15 cellular contexts compared by ENCODE assay signal in the genomic region with DNA sequence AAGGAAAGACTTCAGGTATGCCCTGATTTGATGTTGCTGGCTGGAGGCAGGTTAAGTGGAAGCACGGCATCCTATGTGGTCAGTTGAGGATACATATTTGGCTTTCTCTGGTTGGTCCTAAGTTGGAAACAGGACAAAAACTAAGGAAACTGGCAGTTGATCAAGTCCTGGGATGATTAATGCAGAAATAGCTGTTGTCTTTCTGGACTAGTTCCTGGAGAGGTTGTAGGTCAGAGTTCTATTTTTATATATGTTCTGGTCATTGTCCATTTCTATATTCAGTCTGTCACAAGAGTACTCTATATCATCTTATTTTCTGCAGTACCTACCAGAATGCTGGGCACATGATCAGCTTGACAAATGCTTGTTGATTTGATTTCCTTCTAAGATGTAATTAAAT. TPM values are rescaled to one million over a fixed set of nuclear protein-coding genes. Genes with fewer than 3 reads are reported as not detected.
A peak's percentile ranks its signal among the peaks of the same experiment; 100 is the strongest.
DNase-seq lines count a peak whose midpoint lies in the region; TF ChIP-seq lines count a peak whose summit lies in the region.
"Had no signal": no experiment of that assay in that cellular context is flagged by ENCODE, and none has a peak within 500 bp of the region (broad histone marks: within the 10 kb centered on the region; RNA-seq: fewer than 3 reads in every experiment).

No MANE protein-coding gene starts in this region.

- H3K36me3 Mint-ChIP-seq in type B pancreatic cell = no peaks in the 10 kb centered on the region
- no peaks in the 10 kb centered on the region for H3K36me3 Mint-ChIP-seq in activated naive CD8-positive, alpha-beta T cell treated with anti-CD3 and anti-CD28 coated beads for 36 hours
- H3K36me3 Mint-ChIP-seq: activated CD4-positive, alpha-beta memory T cell treated with anti-CD3 and anti-CD28 coated beads for 36 hours had no signal

- H3K27ac Mint-ChIP-seq in type B pancreatic cell = no peak overlapping the region
- H3K27ac Mint-ChIP-seq in activated naive CD8-positive, alpha-beta T cell treated with anti-CD3 and anti-CD28 coated beads for 36 hours = no peak overlapping the region
- H3K27ac Mint-ChIP-seq: activated CD4-positive, alpha-beta memory T cell treated with anti-CD3 and anti-CD28 coated beads for 36 hours had no signal

- H3K4me3 Mint-ChIP-seq in type B pancreatic cell = no peak overlapping the region
- H3K4me3 Mint-ChIP-seq in activated naive CD8-positive, alpha-beta T cell treated with anti-CD3 and anti-CD28 coated beads for 36 hours = no peak overlapping the region
- H3K4me3 Mint-ChIP-seq: activated CD4-positive, alpha-beta memory T cell treated with anti-CD3 and anti-CD28 coated beads for 36 hours had no signal

- no peaks in the 10 kb centered on the region for H3K36me3 ChIP-seq in adipocyte (ENCODE audit: control insufficient read depth, insufficient read depth, low read length, severe bottlenecking)
- H3K36me3 ChIP-seq: adrenal gland had no signal

- H3K4me1 Mint-ChIP-seq in type B pancreatic cell (ENCODE audit: unreplicated experiment) = peaks cover 6% of the 10 kb centered on the region
- H3K4me1 Mint-ChIP-seq in activated naive CD8-positive, alpha-beta T cell treated with anti-CD3 and anti-CD28 coated beads for 36 hours = peaks cover 10% of the 10 kb centered on the region

- H3K9me3 Mint-ChIP-seq in type B pancreatic cell = no peaks in the 10 kb centered on the region
- H3K9me3 Mint-ChIP-seq in activated naive CD8-positive, alpha-beta T cell treated with anti-CD3 and anti-CD28 coated beads for 36 hours = peaks cover 4% of the 10 kb centered on the region
- H3K9me3 Mint-ChIP-seq: activated CD4-positive, alpha-beta memory T cell treated with anti-CD3 and anti-CD28 coated beads for 36 hours had no signal

- H3K4me3 ChIP-seq in adipocyte (ENCODE audit: low read length) (no peak overlapping the region), fibroblast of villous mesenchyme (ENCODE audit: low read depth, low read length) (no peak overlapping the region)
- H3K4me3 ChIP-seq: adrenal gland, SK-N-MC had no signal

- H3K27me3 Mint-ChIP-seq in type B pancreatic cell = peaks cover 4% of the 10 kb centered on the region
- no peaks in the 10 kb centered on the region for H3K27me3 Mint-ChIP-seq in activated naive CD8-positive, alpha-beta T cell treated with anti-CD3 and anti-CD28 coated beads for 36 hours
- H3K27me3 Mint-ChIP-seq: activated CD4-positive, alpha-beta memory T cell treated with anti-CD3 and anti-CD28 coated beads for 36 hours had no signal

- peaks cover 38% of the 10 kb centered on the region for H3K4me1 ChIP-seq in adipocyte (ENCODE audit: control insufficient read depth, insufficient read depth, low read length)
- H3K4me1 ChIP-seq: foreskin keratinocyte had no signal

- H3K9me3 ChIP-seq in adipocyte (ENCODE audit: control insufficient read depth, low read length) = no peaks in the 10 kb centered on the region
- H3K9me3 ChIP-seq: adrenal gland had no signal

- TF ChIP-seq CTCF in fibroblast of villous mesenchyme (IDR thresholded peaks at IDR 0.05; ENCODE audit: insufficient read depth, low read depth, low read length) (no peak), type B pancreatic cell (conservative IDR thresholded peaks at IDR 0.05) (no peak)

- DNase-seq in GM04504 (ENCODE audit: low read depth) (peak; percentile 42), adipocyte (ENCODE audit: low read depth) (peak; percentile 69), fibroblast of villous mesenchyme (ENCODE audit: low read depth) (peak; percentile 42), renal cortical epithelial cell (ENCODE audit: low read depth) (peak; percentile 35), type B pancreatic cell (ENCODE audit: extremely low spot score, unreplicated experiment) (no peak), GDM1 (lab: John Stamatoyannopoulos, UW) (no peak)
- no peak for DNase-seq in activated naive CD8-positive, alpha-beta T cell treated with anti-CD3 and anti-CD28 coated beads for 36 hours
- DNase-seq: activated CD4-positive, alpha-beta memory T cell treated with anti-CD3 and anti-CD28 coated beads for 36 hours; foreskin keratinocyte; KG1; NCI-H1417; NCI-H226; occipital lobe had no signal

- peak overlapping the region; percentile 66 for H3K9ac ChIP-seq in adipocyte (ENCODE audit: low read length)

- H3K27me3 ChIP-seq in adipocyte (replicated peaks; ENCODE audit: control insufficient read depth, insufficient read depth, low read length) = no peaks in the 10 kb centered on the region
- H3K27me3 ChIP-seq: adrenal gland, foreskin keratinocyte had no signal

RNA-seq across cellular contexts. Expression of gene SLC35F5, which starts 4.0 kb away (rescaled TPM):
- total RNA-seq in fibroblast of villous mesenchyme = 186 and 312 TPM in 2 replicates
- total RNA-seq in renal cortical epithelial cell = 381 and 427 TPM in 2 replicates
- 58.3 and 65.1 TPM in 2 replicates for total RNA-seq in type B pancreatic cell (ENCODE audit: low replicate concordance)
- total RNA-seq in activated naive CD8-positive, alpha-beta T cell treated with anti-CD3 and anti-CD28 coated beads for 36 hours = 10 to 100 TPM; 20.8 to 21.3 TPM

Comparison
In these comparisons a context has a peak if more than half of its experiments do, and no peak if none do; other contexts are left out.
1. DNase-seq: peak in GM04504 (single experiment), adipocyte (single experiment), fibroblast of villous mesenchyme (single experiment) and renal cortical epithelial cell (single experiment); none in type B pancreatic cell (single experiment), GDM1 (single experiment) and activated naive CD8-positive, alpha-beta T cell treated with anti-CD3 and anti-CD28 coated beads for 36 hours (single experiment).